Comparison of ENCODE assay signal across 27 cellular contexts in the genomic region with DNA sequence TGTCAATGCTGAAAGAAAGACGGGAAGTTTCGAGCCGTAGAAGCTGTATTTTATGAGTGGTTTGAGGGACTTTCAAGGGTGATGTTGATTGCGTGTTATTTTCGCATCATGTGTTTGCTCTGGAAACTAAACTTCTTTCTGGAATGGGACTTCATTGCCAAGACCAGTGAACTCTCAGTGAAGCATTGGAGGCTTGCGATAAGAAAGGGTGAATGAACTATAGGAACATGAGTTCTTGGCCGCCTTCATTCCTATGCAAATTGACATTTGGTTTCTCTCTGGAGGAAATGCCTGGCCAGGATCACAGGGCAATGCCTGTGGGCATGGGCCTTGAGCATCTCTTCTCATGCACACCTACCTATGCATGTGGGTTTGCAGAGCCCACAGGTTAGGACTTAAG.
"Had no signal": no experiment of that assay in that cellular context is flagged by ENCODE, and none has a peak within 500 bp of the region (broad histone marks: within the 10 kb centered on the region; RNA-seq: fewer than 3 reads in every experiment).

No MANE protein-coding gene starts in this region.

- DNase-seq: activated CD4-positive, alpha-beta memory T cell treated with anti-CD3 and anti-CD28 coated beads, Interleukin-2, amount 10 ng/mL, durations not matched to agents 7 days and 5 days; activated CD4-positive, alpha-beta T cell treated with anti-CD3 and anti-CD28 coated beads for 1 hour; activated CD4-positive, alpha-beta T cell treated with anti-CD3 and anti-CD28 coated beads for 4 hours; activated CD4-positive, alpha-beta T cell treated with anti-CD3 and anti-CD28 coated beads, Interleukin-2, amount 10 ng/mL, durations not matched to agents 7 days and 5 days; activated CD4-positive, alpha-beta T cell treated with anti-CD3 and anti-CD28 coated beads, Interleukin-2, amount 50 U/mL, for 4 hours; activated CD8-positive, alpha-beta memory T cell treated with anti-CD3 and anti-CD28 coated beads, Interleukin-2, amount 50 U/mL, for 48 hours; activated gamma-delta T cell; activated naive CD4-positive, alpha-beta T cell; activated naive CD4-positive, alpha-beta T cell treated with anti-CD3 and anti-CD28 coated beads, Interleukin-2, amount 10 ng/mL, durations not matched to agents 7 days and 5 days; activated naive CD8-positive, alpha-beta T cell treated with anti-CD3 and anti-CD28 coated beads, Interleukin-2, amount 10 ng/mL, durations not matched to agents 7 days and 5 days; activated T-cell treated with anti-CD3 and anti-CD28 coated beads for 4 hours; activated T-cell treated with anti-CD3 and anti-CD28 coated beads, Interleukin-2, amount 50 U/mL, for 24 hours; activated T-cell treated with anti-CD3 and anti-CD28 coated beads, Interleukin-2, amount 50 U/mL, for 72 hours; brain microvascular endothelial cell; dorsolateral prefrontal cortex; effector memory CD4-positive, alpha-beta T cell; endodermal cell; foreskin fibroblast; T-helper 2 cell had no signal

- H3K27me3 ChIP-seq: ascending aorta, brain microvascular endothelial cell had no signal

- H3K27ac ChIP-seq: ascending aorta, brain microvascular endothelial cell, coronary artery, dorsolateral prefrontal cortex, VCaP had no signal

- H3K4me3 ChIP-seq: ascending aorta, coronary artery, dorsolateral prefrontal cortex had no signal

- FAIRE-seq: bronchial epithelial cell, frontal cortex had no signal

- H3K9me3 ChIP-seq: ascending aorta had no signal

- ATAC-seq: activated naive CD4-positive, alpha-beta T cell treated with anti-CD3 and anti-CD28 coated beads, Interleukin-2, amount 50 U/mL, for 72 hours; activated T-cell treated with anti-CD3 and anti-CD28 coated beads, Interleukin-2, amount 50 U/mL, for 72 hours; esophagus mucosa; WTC11 had no signal

- H3K36me3 ChIP-seq: ascending aorta, brain microvascular endothelial cell had no signal

- H3K4me1 ChIP-seq: ascending aorta had no signal
